8 cellular contexts compared by ENCODE assay signal in the genomic region with DNA sequence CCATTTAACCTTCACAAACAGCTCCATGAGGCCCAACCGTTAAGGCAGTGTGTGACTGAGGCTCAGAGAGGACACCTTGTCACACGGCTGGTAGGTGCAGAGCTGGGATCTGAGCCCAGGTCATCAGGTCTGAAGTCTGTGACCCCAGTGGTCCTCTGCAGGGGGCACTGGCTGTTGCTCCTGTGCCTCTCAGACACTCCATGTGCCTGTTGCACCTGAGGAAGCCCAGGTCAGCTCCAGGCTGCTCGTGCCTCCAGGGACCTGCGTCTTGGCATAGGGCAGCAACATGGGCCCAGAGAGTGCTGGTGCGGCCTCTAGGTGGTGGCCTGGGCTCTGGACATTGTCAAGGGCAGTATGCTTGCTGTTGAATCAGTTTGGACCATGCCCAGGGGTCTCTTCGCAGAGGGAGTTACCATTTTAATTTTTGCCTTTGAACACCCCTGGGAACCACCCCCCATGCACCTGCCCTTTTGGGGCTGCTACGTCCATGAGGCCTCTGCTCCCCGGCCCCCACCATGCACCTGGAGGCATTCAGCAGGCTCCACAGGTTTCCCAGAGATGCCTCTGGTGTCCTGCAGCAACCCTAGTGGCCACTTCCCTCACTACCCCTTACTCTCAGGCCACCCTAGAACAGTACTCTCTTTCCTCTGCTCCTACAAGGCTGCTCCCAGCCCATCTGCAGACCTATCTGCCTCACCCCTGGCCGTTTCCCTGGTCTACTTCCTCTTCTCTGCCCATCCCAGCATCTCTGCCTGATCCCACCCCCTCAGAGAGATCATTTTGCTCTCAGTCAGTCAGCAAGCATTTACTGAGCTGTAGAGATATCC. TPM values are rescaled to one million over a fixed set of nuclear protein-coding genes. Genes with fewer than 3 reads are reported as not detected.
DNase-seq lines count a peak whose midpoint lies in the region; ATAC-seq and TF ChIP-seq lines count a peak whose summit lies in the region.

No MANE protein-coding gene starts in this region.

- H3K4me1 ChIP-seq in uterus, result peaks cover 0 to 18% of the 10 kb centered on the region in 2 donors

- no peaks in the 10 kb centered on the region for H3K9me3 ChIP-seq in uterus

- no peak for TF ChIP-seq POLR2A in uterus (IDR thresholded peaks at IDR 0.05)
- TF ChIP-seq POLR2A in GM18505 (IDR thresholded peaks at IDR 0.05; ENCODE audit: borderline replicate concordance, extremely low read depth, insufficient read depth, insufficient read length), result no peak

- no peak overlapping the region for H3K27ac ChIP-seq in uterus

- DNase-seq in 8988T (peak; percentile 58), GM12865 (ENCODE audit: low read depth) (no peak), SKM-1 treated with dmso at 0.1 percent for 144 hours (lab: John Stamatoyannopoulos, UW; ENCODE audit: unreplicated experiment) (peak; percentile 79), fibroblast of the aortic adventitia (ENCODE audit: low read depth) (no peak), uterus (peak; percentile 12 to 13), NCI-H1694 treated with DMSO at 0.1 percent for 48 hours (lab: John Stamatoyannopoulos, UW) (no peak)

- TF ChIP-seq CTCF in GM12865 (IDR thresholded peaks at IDR 0.05; ENCODE audit: insufficient read depth, low read depth, low read length, missing control alignments) (peak; percentile 20), fibroblast of the aortic adventitia (IDR thresholded peaks at IDR 0.05; ENCODE audit: insufficient read depth, low read length) (peak; percentile 56), uterus (IDR thresholded peaks at IDR 0.05) (no peak)

- no peak overlapping the region for H3K4me3 ChIP-seq in GM12865 (ENCODE audit: low read depth, low read length)
- no peak overlapping the region for H3K4me3 ChIP-seq in fibroblast of the aortic adventitia (ENCODE audit: low read depth, low read length)
- no peak overlapping the region for H3K4me3 ChIP-seq in uterus

- intact Hi-C loops in uterus (cut with DNase I; ENCODE audit: low total_unique reads), result loop anchor here (5.0 kb wide), 1 partner anchor 188 kb away; no protein-coding TSS in a partner anchor

- H3K27me3 ChIP-seq in uterus, result no peaks in the 10 kb centered on the region

- ATAC-seq in HG02759 (IDR thresholded peaks at IDR 0.05; ENCODE audit: unreplicated experiment) (no peak), GM18505 (IDR thresholded peaks at IDR 0.05; ENCODE audit: unreplicated experiment) (no peak)

- no peaks in the 10 kb centered on the region for H3K36me3 ChIP-seq in uterus

RNA-seq across cellular contexts. Expression of gene EPS8L3, which starts 25.2 kb away (rescaled TPM):
- total RNA-seq in fibroblast of the aortic adventitia (ENCODE audit: low replicate concordance), result not detected in 2 replicates
- under 1 TPM in 2 of 4 donors, not detected in 2; 0.26 to 0.29 TPM for total RNA-seq in uterus

RNA-seq across cellular contexts. Expression of gene GSTM3, which starts 48.1 kb away (rescaled TPM):
- total RNA-seq in fibroblast of the aortic adventitia (ENCODE audit: low replicate concordance), result 96.0 and 188 TPM in 2 replicates
- total RNA-seq in uterus, result 100 to 1,000 TPM in 1 of 4 donors, 10 to 100 TPM in 3; 39.1 to 104 (median 61.0) TPM

Comparison
In these comparisons a context has a peak if more than half of its experiments do, and no peak if none do; other contexts are left out.
1. DNase-seq: peak in 8988T (single experiment), SKM-1 treated with dmso at 0.1 percent for 144 hours (single experiment) and uterus (2 of 2); none in GM12865 (single experiment), fibroblast of the aortic adventitia (single experiment) and NCI-H1694 treated with DMSO at 0.1 percent for 48 hours (single experiment).
2. CTCF ChIP-seq: peak in GM12865 (single experiment) and fibroblast of the aortic adventitia (single experiment); none in uterus (0 of 4).